ENCODE assay signal across 9 cellular contexts in the genomic region with DNA sequence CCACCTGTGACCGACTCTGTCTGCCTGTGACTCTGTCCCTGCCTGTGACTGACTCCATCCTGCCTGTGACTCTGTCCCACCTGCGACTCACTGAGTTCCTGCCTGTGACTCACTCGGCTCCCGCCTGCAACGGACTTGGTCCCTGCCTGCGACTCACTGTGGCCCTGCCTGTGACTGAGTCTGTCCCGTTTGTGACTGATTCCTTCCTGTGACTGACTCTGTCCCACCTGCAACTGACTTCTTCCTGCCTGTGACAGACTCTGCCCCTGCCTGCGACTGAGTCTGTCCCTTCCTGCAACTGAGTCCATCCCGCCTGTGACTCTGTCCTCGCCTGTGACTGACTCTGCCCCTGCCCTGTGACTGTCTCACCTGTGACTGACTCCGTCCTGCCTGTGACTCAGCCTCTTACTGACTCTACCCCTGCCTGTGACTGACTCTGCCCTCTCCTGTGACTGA. TPM values are rescaled to one million over a fixed set of nuclear protein-coding genes. Genes with fewer than 3 reads are reported as not detected.
DNase-seq lines count a peak whose midpoint lies in the region; ATAC-seq and TF ChIP-seq lines count a peak whose summit lies in the region.
"Had no signal": no experiment of that assay in that cellular context is flagged by ENCODE, and none has a peak within 500 bp of the region (broad histone marks: within the 10 kb centered on the region; RNA-seq: fewer than 3 reads in every experiment).

No MANE protein-coding gene starts in this region.

- no peaks in the 10 kb centered on the region for H3K27me3 Mint-ChIP-seq in activated T-cell treated with anti-CD3 and anti-CD28 coated beads, Interleukin-2, amount 50 U/mL, for 4 hours (ENCODE audit: low read depth)
- H3K27me3 Mint-ChIP-seq: IgD-negative memory B cell, naive B cell had no signal

- no peaks in the 10 kb centered on the region for H3K27me3 ChIP-seq in lung (ENCODE audit: control insufficient read depth, insufficient read depth)
- no peaks in the 10 kb centered on the region for H3K27me3 ChIP-seq in MG63

- WGBS in lung, 2 donors, result 86 to 92% methylated on average over 11 of the region's 11 CpGs

- peak; percentile 62 for DNase-seq in M059J (ENCODE audit: low read depth)
- peak; percentile 55 for DNase-seq in activated T-cell treated with anti-CD3 and anti-CD28 coated beads, Interleukin-2, amount 50 U/mL, for 4 hours
- no peak for DNase-seq in lung (ENCODE audit: low spot score)
- peak; percentile 59 to 64 for DNase-seq in stimulated activated CD8-positive, alpha-beta memory T cell treated with anti-CD3 and anti-CD28 coated beads, Interleukin-7, amount 100 ng/mL, for 4 hours (ENCODE audit: low read depth in 2 of 2)
- DNase-seq in MG63, result no peak
- DNase-seq: naive B cell had no signal

- H3K9me3 ChIP-seq in lung (ENCODE audit: control insufficient read depth in 2 of 2, insufficient read depth in 1 of 2, low read length in 1 of 2), result peaks cover 0 to 9% of the 10 kb centered on the region in 2 donors
- no peaks in the 10 kb centered on the region for H3K9me3 ChIP-seq in MG63

- peaks cover 0 to 3% of the 10 kb centered on the region in 2 donors for H3K4me1 ChIP-seq in lung (ENCODE audit: control insufficient read depth in 2 of 2, insufficient read depth in 2 of 2, low read length in 2 of 2)

- peaks cover 23 to 66% of the 10 kb centered on the region in 2 donors for H3K36me3 ChIP-seq in lung (ENCODE audit: control insufficient read depth in 2 of 2, insufficient read depth in 2 of 2, low read length in 2 of 2)
- peaks cover 31% of the 10 kb centered on the region for H3K36me3 ChIP-seq in MG63

- no peaks in the 10 kb centered on the region for H3K9me3 Mint-ChIP-seq in activated T-cell treated with anti-CD3 and anti-CD28 coated beads, Interleukin-2, amount 50 U/mL, for 4 hours
- H3K9me3 Mint-ChIP-seq: IgD-negative memory B cell, naive B cell had no signal

- H3K27ac ChIP-seq in lung (ENCODE audit: low read depth in 1 of 2, low read length in 1 of 2), result no peak overlapping the region

- no peak for TF ChIP-seq CTCF in lung (IDR thresholded peaks at IDR 0.05; ENCODE audit: control extremely low read depth, extremely low read depth)

- H3K4me1 Mint-ChIP-seq in activated T-cell treated with anti-CD3 and anti-CD28 coated beads, Interleukin-2, amount 50 U/mL, for 4 hours (ENCODE audit: low read depth), result peaks cover 30% of the 10 kb centered on the region
- H3K4me1 Mint-ChIP-seq: IgD-negative memory B cell had no signal

- no peak overlapping the region for H3K4me3 Mint-ChIP-seq in activated T-cell treated with anti-CD3 and anti-CD28 coated beads, Interleukin-2, amount 50 U/mL, for 4 hours
- H3K4me3 Mint-ChIP-seq: IgD-negative memory B cell, naive B cell had no signal

- H3K4me3 ChIP-seq in lung (no peak overlapping the region), MG63 (no peak overlapping the region)

- peaks cover 42% of the 10 kb centered on the region for H3K36me3 Mint-ChIP-seq in activated T-cell treated with anti-CD3 and anti-CD28 coated beads, Interleukin-2, amount 50 U/mL, for 4 hours (ENCODE audit: insufficient read depth)

- peak; percentile 87 to 89 for ATAC-seq in activated T-cell treated with anti-CD3 and anti-CD28 coated beads, Interleukin-2, amount 50 U/mL, for 4 hours
- ATAC-seq in lung (ENCODE audit: insufficient read depth, low FRiP score) (peak; percentile 27), HG03280 (IDR thresholded peaks at IDR 0.05; ENCODE audit: unreplicated experiment) (no peak), GM18907 (IDR thresholded peaks at IDR 0.05; ENCODE audit: unreplicated experiment) (no peak)

RNA-seq across cellular contexts. Expression of a gene that starts 9.6 kb away (rescaled TPM):
- total RNA-seq in M059J (2014; rRNA removed; shearing (Covaris generic)), result 1.5 and 3.9 TPM in 2 replicates
- 10 to 100 TPM; 17.2 to 20.5 (median 18.9) TPM for total RNA-seq in activated T-cell treated with anti-CD3 and anti-CD28 coated beads, Interleukin-2, amount 50 U/mL, for 4 hours
- total RNA-seq in lung, result 10 to 100 TPM; 17.5 to 50.9 TPM
- 10 to 100 TPM in 1 of 2 donors, 1 to 10 TPM in 1; 9.8 to 17.9 TPM for polyA plus RNA-seq in lung
- total RNA-seq in MG63 (2014; rRNA removed; shearing (Covaris generic); ENCODE audit: low replicate concordance), result 1.2 and 5.3 TPM in 2 replicates

RNA-seq across cellular contexts. Expression of a gene that starts 47.7 kb away (rescaled TPM):
- 44.4 and 75.0 TPM in 2 replicates for total RNA-seq in M059J (2014; rRNA removed; shearing (Covaris generic))
- total RNA-seq in activated T-cell treated with anti-CD3 and anti-CD28 coated beads, Interleukin-2, amount 50 U/mL, for 4 hours, result 10 to 100 TPM; 61.9 to 66.9 (median 65.3) TPM
- total RNA-seq in lung, result 10 to 100 TPM; 54.5 to 67.4 TPM
- polyA plus RNA-seq in lung, result 10 to 100 TPM; 39.7 to 67.1 TPM
- 29.3 and 30.2 TPM in 2 replicates for total RNA-seq in MG63 (2014; rRNA removed; shearing (Covaris generic); ENCODE audit: low replicate concordance)

Comparison
In these comparisons a context has a peak if more than half of its experiments do, and no peak if none do; other contexts are left out.
1. DNase-seq: peak in M059J (single experiment), activated T-cell treated with anti-CD3 and anti-CD28 coated beads, Interleukin-2, amount 50 U/mL, for 4 hours (single experiment) and stimulated activated CD8-positive, alpha-beta memory T cell treated with anti-CD3 and anti-CD28 coated beads, Interleukin-7, amount 100 ng/mL, for 4 hours (2 of 2); none in lung (single experiment) and MG63 (single experiment).
2. ATAC-seq: peak in activated T-cell treated with anti-CD3 and anti-CD28 coated beads, Interleukin-2, amount 50 U/mL, for 4 hours (2 of 2) and lung (single experiment); none in HG03280 (single experiment) and GM18907 (single experiment).